ENCODE assay signal across 1 cellular context in the genomic region with DNA sequence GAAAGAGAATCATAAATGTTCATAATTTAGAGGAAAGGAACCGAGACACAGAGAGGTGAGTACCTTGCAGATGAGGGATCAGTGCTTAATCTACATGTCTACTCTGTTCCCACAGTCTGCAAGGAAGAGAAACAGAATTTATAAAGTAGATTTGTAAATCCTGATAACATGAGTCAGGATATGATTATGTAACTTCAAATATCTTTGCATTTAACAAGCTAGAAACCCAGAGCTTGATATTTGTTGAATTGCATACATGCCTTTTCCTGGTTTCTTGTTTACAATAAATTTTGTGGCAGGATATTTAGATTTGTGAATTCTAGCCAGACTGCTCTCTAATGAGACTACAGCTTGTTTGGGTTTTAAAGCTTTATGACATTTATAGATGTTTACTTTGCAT.
TF ChIP-seq lines count a peak whose summit lies in the region.

No MANE protein-coding gene starts in this region.

TF ChIP-seq in IMR-90, 13 proteins besides CTCF, POLR2A, EP300 and RAD21:
- TF ChIP-seq CEBPB (IDR thresholded peaks at IDR 0.05; ENCODE audit: low read depth, low read length) (peak; percentile 33; the same call in 1 of the 2 replicates), SMC3 (IDR thresholded peaks at IDR 0.05; ENCODE audit: low read depth, low read length) (no peak)
